In genomic region chr18:12165038-12165768, GRCh38 we compare ENCODE assay signal across 28 cellular contexts.
"Had no signal": no experiment of that assay in that cellular context is flagged by ENCODE, and none has a peak within 500 bp of the region (broad histone marks: within the 10 kb centered on the region; RNA-seq: fewer than 3 reads in every experiment).

No MANE protein-coding gene starts in this region.

- H3K9me3 ChIP-seq: suprapubic skin, testis, thoracic aorta, thyroid gland, tibial artery, transverse colon, upper lobe of left lung, uterus, vagina had no signal

- H3K4me3 Mint-ChIP-seq: stimulated activated effector memory CD8-positive, alpha-beta T cell treated with anti-CD3 and anti-CD28 coated beads, Interleukin-12 subunit alpha, Interleukin-12 subunit beta, amount 100 ng/mL, for 72 hours; stimulated activated memory B cell treated with anti-CD40 and anti-IgM and Interleukin-4, amounts not matched to agents 10 μg/mL and 1 μg/mL and 100 μg/mL, for 72 hours; stimulated activated naive B cell treated with anti-CD40 and anti-IgM and Interleukin-4, amounts not matched to agents 10 μg/mL and 1 μg/mL and 100 μg/mL, for 72 hours; stimulated activated naive CD8-positive, alpha-beta T cell treated with anti-CD3 and anti-CD28 coated beads, Interleukin-15, amount 100 ng/mL, for 72 hours; stimulated activated naive CD8-positive, alpha-beta T cell treated with anti-CD3 and anti-CD28 coated beads, Interleukin-15, Interleukin-2, amounts not matched to agents 100 ng/mL and 50 ng/mL, for 24 hours; type B pancreatic cell had no signal

- DNase-seq: stimulated activated CD4-positive, alpha-beta T cell treated with anti-CD3 and anti-CD28 coated beads, Interleukin-2, amount 100 ng/mL, for 48 hours; stimulated activated CD4-positive, alpha-beta T cell treated with anti-CD3 and anti-CD28 coated beads, Interleukin-4, amount 100 ng/mL, for 1 hour; stimulated activated CD4-positive, alpha-beta T cell treated with anti-CD3 and anti-CD28 coated beads, Interleukin-4, amount 100 ng/mL, for 24 hours; stimulated activated CD4-positive, alpha-beta T cell treated with anti-CD3 and anti-CD28 coated beads, Interleukin-4, amount 100 ng/mL, for 4 hours; stimulated activated CD8-positive, alpha-beta memory T cell treated with anti-CD3 and anti-CD28 coated beads, Interleukin-4, amount 100 ng/mL, for 48 hours; stimulated activated naive B cell treated with anti-CD40 and anti-IgM and Interleukin-4, amounts not matched to agents 10 μg/mL and 1 μg/mL and 100 μg/mL, for 72 hours; stimulated activated naive CD4-positive, alpha-beta T cell; stimulated activated naive CD4-positive, alpha-beta T cell treated with Interleukin-2 at 50 U/mL for 16 hours; stimulated activated naive CD8-positive, alpha-beta T cell treated with anti-CD3 and anti-CD28 coated beads, Interleukin-15, amount 100 ng/mL, for 72 hours; stimulated activated naive CD8-positive, alpha-beta T cell treated with anti-CD3 and anti-CD28 coated beads, Interleukin-15, Interleukin-2, amounts not matched to agents 100 U/mL and 50 U/mL, for 24 hours; stomach; substantia nigra; testis; thyroid gland; tibial artery; transverse colon; trophoblast cell; upper lobe of left lung; upper lobe of right lung; uterus had no signal

- H3K36me3 ChIP-seq: stomach, suprapubic skin, thoracic aorta, thyroid gland, tibial artery, tibial nerve, transverse colon, upper lobe of left lung, upper lobe of right lung, uterus, vagina had no signal

- H3K4me1 Mint-ChIP-seq: stimulated activated effector memory CD8-positive, alpha-beta T cell treated with anti-CD3 and anti-CD28 coated beads, Interleukin-12 subunit alpha, Interleukin-12 subunit beta, amount 100 ng/mL, for 72 hours; stimulated activated memory B cell treated with anti-CD40 and anti-IgM and Interleukin-4, amounts not matched to agents 10 μg/mL and 1 μg/mL and 100 μg/mL, for 72 hours; stimulated activated naive B cell treated with anti-CD40 and anti-IgM and Interleukin-4, amounts not matched to agents 10 μg/mL and 1 μg/mL and 100 μg/mL, for 72 hours; stimulated activated naive CD8-positive, alpha-beta T cell treated with anti-CD3 and anti-CD28 coated beads, Interleukin-15, amount 100 ng/mL, for 72 hours had no signal

- H3K27ac ChIP-seq: stomach, suprapubic skin, testis, thoracic aorta, thyroid gland, tibial artery, tibial nerve, transverse colon, upper lobe of left lung, upper lobe of right lung, uterus, vagina had no signal

- H3K27me3 Mint-ChIP-seq: stimulated activated memory B cell treated with anti-CD40 and anti-IgM and Interleukin-4, amounts not matched to agents 10 μg/mL and 1 μg/mL and 100 μg/mL, for 72 hours had no signal

- H3K9me3 Mint-ChIP-seq: stimulated activated effector memory CD8-positive, alpha-beta T cell treated with anti-CD3 and anti-CD28 coated beads, Interleukin-12 subunit alpha, Interleukin-12 subunit beta, amount 100 ng/mL, for 72 hours; type B pancreatic cell had no signal

- H3K36me3 Mint-ChIP-seq: stimulated activated effector memory CD8-positive, alpha-beta T cell treated with anti-CD3 and anti-CD28 coated beads, Interleukin-12 subunit alpha, Interleukin-12 subunit beta, amount 100 ng/mL, for 72 hours; stimulated activated memory B cell treated with anti-CD40 and anti-IgM and Interleukin-4, amounts not matched to agents 10 μg/mL and 1 μg/mL and 100 μg/mL, for 72 hours; type B pancreatic cell had no signal

- H3K27ac Mint-ChIP-seq: stimulated activated effector memory CD8-positive, alpha-beta T cell treated with anti-CD3 and anti-CD28 coated beads, Interleukin-12 subunit alpha, Interleukin-12 subunit beta, amount 100 ng/mL, for 72 hours; stimulated activated memory B cell treated with anti-CD40 and anti-IgM and Interleukin-4, amounts not matched to agents 10 μg/mL and 1 μg/mL and 100 μg/mL, for 72 hours; stimulated activated naive CD8-positive, alpha-beta T cell treated with anti-CD3 and anti-CD28 coated beads, Interleukin-15, amount 100 ng/mL, for 72 hours; stimulated activated naive CD8-positive, alpha-beta T cell treated with anti-CD3 and anti-CD28 coated beads, Interleukin-15, Interleukin-2, amounts not matched to agents 100 ng/mL and 50 ng/mL, for 24 hours; type B pancreatic cell had no signal

- ATAC-seq: stimulated activated effector memory CD8-positive, alpha-beta T cell treated with anti-CD3 and anti-CD28 coated beads, Interleukin-12 subunit alpha, Interleukin-12 subunit beta, amount 100 ng/mL, for 72 hours; stimulated activated memory B cell treated with anti-CD40 and anti-IgM and Interleukin-4, amounts not matched to agents 10 μg/mL and 1 μg/mL and 100 μg/mL, for 72 hours; stimulated activated naive B cell treated with anti-CD40 and anti-IgM and Interleukin-4, amounts not matched to agents 10 μg/mL and 1 μg/mL and 100 μg/mL, for 72 hours; stimulated activated naive CD8-positive, alpha-beta T cell treated with anti-CD3 and anti-CD28 coated beads, Interleukin-15, amount 100 ng/mL, for 72 hours; stimulated activated naive CD8-positive, alpha-beta T cell treated with anti-CD3 and anti-CD28 coated beads, Interleukin-15, Interleukin-2, amounts not matched to agents 100 U/mL and 50 U/mL, for 24 hours; upper lobe of right lung had no signal

- H3K4me1 ChIP-seq: stomach, suprapubic skin, testis, thyroid gland, tibial artery, tibial nerve, transverse colon, upper lobe of left lung, upper lobe of right lung, uterus, vagina had no signal

- H3K4me3 ChIP-seq: stomach, suprapubic skin, testis, thoracic aorta, thyroid gland, tibial artery, tibial nerve, transverse colon, upper lobe of left lung, upper lobe of right lung, uterus, vagina had no signal
